16 cellular contexts compared by ENCODE assay signal in the genomic region with DNA sequence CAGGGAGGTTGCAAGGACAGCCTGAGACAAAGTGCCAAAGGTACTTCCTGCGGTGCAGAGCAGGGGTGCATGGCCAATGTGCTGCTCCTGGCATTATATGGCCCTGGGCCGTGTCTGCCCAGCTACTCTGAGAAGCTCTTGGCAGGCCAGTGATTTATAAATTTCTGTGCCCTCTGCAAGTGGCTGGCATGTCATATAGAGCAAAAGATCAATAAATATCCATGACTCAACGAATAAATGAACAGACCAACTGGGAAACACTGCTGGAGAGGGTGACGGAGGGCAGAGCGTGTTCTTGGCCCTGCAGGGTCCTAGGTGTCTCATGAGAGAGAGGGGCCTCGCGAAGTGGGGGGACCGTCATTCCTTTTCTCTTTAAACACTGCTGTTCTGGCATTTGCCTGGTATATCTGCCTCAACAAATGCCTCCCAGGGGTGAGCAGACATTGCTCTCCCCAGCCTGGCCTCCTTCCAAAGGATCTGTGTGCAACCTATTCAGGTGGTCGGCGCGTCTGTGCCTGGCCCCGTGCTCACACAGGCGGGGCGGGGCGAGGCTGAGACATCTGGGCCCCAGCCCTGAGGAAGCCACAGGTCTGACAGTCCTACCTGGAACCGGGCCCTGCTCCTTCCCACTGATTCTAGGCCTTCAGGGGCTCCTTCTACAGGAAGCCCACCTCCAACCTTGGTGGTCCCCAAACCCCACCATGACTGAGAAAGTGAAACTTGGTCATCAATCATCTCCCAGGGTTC.
DNase-seq lines count a peak whose midpoint lies in the region; ATAC-seq, FAIRE-seq and TF ChIP-seq lines count a peak whose summit lies in the region.
"Had no signal": no experiment of that assay in that cellular context is flagged by ENCODE, and none has a peak within 500 bp of the region (broad histone marks: within the 10 kb centered on the region; RNA-seq: fewer than 3 reads in every experiment).

No MANE protein-coding gene starts in this region.

- H3K9ac ChIP-seq in kidney (ENCODE audit: low read length in 2 of 2): no peak overlapping the region

- no peak overlapping the region for H3K4me3 ChIP-seq in kidney (ENCODE audit: low read length in 2 of 2)
- H3K4me3 ChIP-seq: Peyer's patch, testis had no signal

- DNase-seq in activated naive CD4-positive, alpha-beta T cell (lab: John Stamatoyannopoulos, UW): no peak
- DNase-seq in kidney (peak; percentile 63), type B pancreatic cell (ENCODE audit: extremely low spot score, unreplicated experiment) (no peak), occipital lobe (lab: John Stamatoyannopoulos, UW) (no peak)
- DNase-seq: effector CD4-positive, alpha-beta T cell; NCI-H2081 treated with DMSO at 0.1 percent for 48 hours; NCI-H82; Peyer's patch; testis had no signal

- no peaks in the 10 kb centered on the region for H3K36me3 ChIP-seq in kidney (ENCODE audit: control insufficient read depth in 1 of 2, insufficient read depth in 2 of 2, low read length in 2 of 2)

- H3K36me3 Mint-ChIP-seq in activated naive CD4-positive, alpha-beta T cell treated with anti-CD3 and anti-CD28 coated beads, Interleukin-2, amount 50 U/mL, for 24 hours: peaks cover 3% of the 10 kb centered on the region
- H3K36me3 Mint-ChIP-seq in activated T-helper 17 cell treated with anti-CD3 and anti-CD28 coated beads, Interleukin-2, amount 50 U/mL, for 72 hours (ENCODE audit: low read depth): peaks cover 11% of the 10 kb centered on the region
- peaks cover 10% of the 10 kb centered on the region for H3K36me3 Mint-ChIP-seq in type B pancreatic cell

- H3K4me1 Mint-ChIP-seq in activated naive CD4-positive, alpha-beta T cell treated with anti-CD3 and anti-CD28 coated beads, Interleukin-2, amount 50 U/mL, for 24 hours: peaks cover 89% of the 10 kb centered on the region
- H3K4me1 Mint-ChIP-seq in activated T-helper 17 cell treated with anti-CD3 and anti-CD28 coated beads, Interleukin-2, amount 50 U/mL, for 72 hours: peaks cover 24% of the 10 kb centered on the region
- H3K4me1 Mint-ChIP-seq in type B pancreatic cell (ENCODE audit: unreplicated experiment): peaks cover 50% of the 10 kb centered on the region

- no peak overlapping the region for H3K27ac ChIP-seq in kidney (ENCODE audit: low read depth in 2 of 2, low read length in 2 of 2)

- intact Hi-C loops in kidney (cut with DNase I): no loop called here

- TF ChIP-seq CTCF in kidney (IDR thresholded peaks at IDR 0.05; ENCODE audit: borderline replicate concordance, extremely low read depth, insufficient read depth) (no peak), type B pancreatic cell (conservative IDR thresholded peaks at IDR 0.05) (no peak)

- H3K9me3 ChIP-seq in kidney (ENCODE audit: control insufficient read depth in 1 of 2, low read length in 2 of 2): no peaks in the 10 kb centered on the region
- H3K9me3 ChIP-seq: Peyer's patch, testis had no signal

- FAIRE-seq in kidney (lab: Jason Lieb, UNC): no peak
- FAIRE-seq: bronchial epithelial cell, D721Med had no signal

- no peak overlapping the region for H3K4me3 Mint-ChIP-seq in activated naive CD4-positive, alpha-beta T cell treated with anti-CD3 and anti-CD28 coated beads, Interleukin-2, amount 50 U/mL, for 24 hours
- no peak overlapping the region for H3K4me3 Mint-ChIP-seq in activated T-helper 17 cell treated with anti-CD3 and anti-CD28 coated beads, Interleukin-2, amount 50 U/mL, for 72 hours
- H3K4me3 Mint-ChIP-seq in type B pancreatic cell: no peak overlapping the region
- H3K4me3 Mint-ChIP-seq: neural crest cell had no signal

- H3K27me3 Mint-ChIP-seq in activated naive CD4-positive, alpha-beta T cell treated with anti-CD3 and anti-CD28 coated beads, Interleukin-2, amount 50 U/mL, for 24 hours: no peaks in the 10 kb centered on the region
- no peaks in the 10 kb centered on the region for H3K27me3 Mint-ChIP-seq in activated T-helper 17 cell treated with anti-CD3 and anti-CD28 coated beads, Interleukin-2, amount 50 U/mL, for 72 hours
- no peaks in the 10 kb centered on the region for H3K27me3 Mint-ChIP-seq in type B pancreatic cell

- no peaks in the 10 kb centered on the region for H3K9me3 Mint-ChIP-seq in activated naive CD4-positive, alpha-beta T cell treated with anti-CD3 and anti-CD28 coated beads, Interleukin-2, amount 50 U/mL, for 24 hours
- H3K9me3 Mint-ChIP-seq in activated T-helper 17 cell treated with anti-CD3 and anti-CD28 coated beads, Interleukin-2, amount 50 U/mL, for 72 hours: no peaks in the 10 kb centered on the region
- H3K9me3 Mint-ChIP-seq in type B pancreatic cell: no peaks in the 10 kb centered on the region
- H3K9me3 Mint-ChIP-seq: neural crest cell had no signal

- H3K4me1 ChIP-seq in kidney (ENCODE audit: control insufficient read depth in 1 of 2, insufficient read depth in 1 of 2, low read depth in 1 of 2, low read length in 2 of 2): peaks cover 40 to 47% of the 10 kb centered on the region in 2 donors

- H3K27ac Mint-ChIP-seq in activated naive CD4-positive, alpha-beta T cell treated with anti-CD3 and anti-CD28 coated beads, Interleukin-2, amount 50 U/mL, for 24 hours: peak overlapping the region; percentile 60
- H3K27ac Mint-ChIP-seq in activated T-helper 17 cell treated with anti-CD3 and anti-CD28 coated beads, Interleukin-2, amount 50 U/mL, for 72 hours: peak overlapping the region; percentile 54
- peak overlapping the region; percentile 56 for H3K27ac Mint-ChIP-seq in type B pancreatic cell

- ATAC-seq in activated T-helper 17 cell treated with anti-CD3 and anti-CD28 coated beads, Interleukin-2, amount 50 U/mL, for 72 hours (replicated peaks): no peak
- ATAC-seq in GM18511 (IDR thresholded peaks at IDR 0.05; ENCODE audit: unreplicated experiment) (no peak), esophagus mucosa (no peak)
